In the genomic region with DNA sequence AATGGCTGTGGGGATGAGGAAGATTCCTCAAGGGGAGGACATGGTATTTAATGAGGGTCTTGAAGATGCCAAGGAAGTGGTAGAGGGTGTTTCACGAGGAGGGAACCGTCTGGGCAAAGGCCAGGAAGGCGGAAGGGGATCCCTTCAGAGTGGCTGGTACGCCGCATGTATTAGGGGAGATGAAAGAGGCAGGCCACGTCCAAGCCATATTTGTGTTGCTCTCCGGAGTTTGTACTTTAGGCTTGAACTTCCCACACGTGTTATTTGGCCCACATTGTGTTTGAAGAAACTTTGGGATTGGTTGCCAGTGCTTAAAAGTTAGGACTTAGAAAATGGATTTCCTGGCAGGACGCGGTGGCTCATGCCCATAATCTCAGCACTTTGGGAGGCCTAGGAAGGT, we compare ENCODE assay signal across 8 cellular contexts. TPM values are rescaled to one million over a fixed set of nuclear protein-coding genes. Genes with fewer than 3 reads are reported as not detected.
A peak's percentile ranks its signal among the peaks of the same experiment; 100 is the strongest.
DNase-seq lines count a peak whose midpoint lies in the region; ATAC-seq and TF ChIP-seq lines count a peak whose summit lies in the region.

No MANE protein-coding gene starts in this region.

- DNase-seq in heart right ventricle (no peak), left cardiac atrium (no peak), astrocyte of the cerebellum (ENCODE audit: low read depth) (no peak), memory B cell (ENCODE audit: low spot score in 2 of 2) (no peak), SW480 (ENCODE audit: low spot score) (no peak)
- no peak for DNase-seq in effector CD8-positive, alpha-beta T cell (lab: John Stamatoyannopoulos, UW)

- H3K4me1 ChIP-seq in heart right ventricle (peaks cover 0 to 31% (median 12%) of the 10 kb centered on the region in 9 donors), urinary bladder (ENCODE audit: insufficient read depth) (peaks cover 5% of the 10 kb centered on the region)

- no peaks in the 10 kb centered on the region for H3K27me3 Mint-ChIP-seq in memory B cell

- no peaks in the 10 kb centered on the region for H3K27me3 ChIP-seq in heart right ventricle

- H3K36me3 ChIP-seq in heart right ventricle (no peaks in the 10 kb centered on the region), urinary bladder (ENCODE audit: insufficient read depth) (no peaks in the 10 kb centered on the region)

- in situ Hi-C loops in astrocyte of the cerebellum (cut with HindIII; ENCODE audit: low sequenced_read_pairs) = no loop called here

- intact Hi-C loops in heart right ventricle (cut with DNase I) = loop anchor here in 3 of 10 donors (5.0 to 10.0 kb wide), 3 partner anchors 156 to 508 kb away; no protein-coding TSS in a partner anchor
- intact Hi-C loops in left cardiac atrium (cut with DNase I) = loop anchor here in 1 of 2 donors (5.0 kb wide), 1 partner anchor 156 kb away; no protein-coding TSS in a partner anchor

- peak overlapping the region; percentile 98 for H3K4me3 Mint-ChIP-seq in memory B cell

- H3K9me3 ChIP-seq in heart right ventricle = no peaks in the 10 kb centered on the region

- WGBS in heart right ventricle, 2 donors = 57 to 61% methylated on average over 10 of the region's 10 CpGs
- 54% methylated on average over 10 of the region's 10 CpGs for WGBS in urinary bladder

- H3K9me3 Mint-ChIP-seq in memory B cell = peaks cover 2% of the 10 kb centered on the region

- H3K4me1 Mint-ChIP-seq in memory B cell = peaks cover 12% of the 10 kb centered on the region

- peak overlapping the region; percentile 94 for H3K27ac Mint-ChIP-seq in memory B cell

- TF ChIP-seq CTCF in heart right ventricle (IDR thresholded peaks at IDR 0.05) = no peak
- no peak for TF ChIP-seq CTCF in astrocyte of the cerebellum (IDR thresholded peaks at IDR 0.05; ENCODE audit: low read depth, low read length, missing control alignments)

- peaks cover 3% of the 10 kb centered on the region for H3K36me3 Mint-ChIP-seq in memory B cell

- ATAC-seq in heart right ventricle (peak in 1 of 8 donors; percentile 10), left cardiac atrium (no peak), memory B cell (ENCODE audit: low read depth) (no peak), GM19397 (IDR thresholded peaks at IDR 0.05; ENCODE audit: unreplicated experiment) (no peak)

- H3K4me3 ChIP-seq in heart right ventricle (peak overlapping the region in 9 of 10 donors; percentile 54 to 78 (median 72)), astrocyte of the cerebellum (ENCODE audit: low read depth, low read length) (peak overlapping the region; percentile 65), urinary bladder (ENCODE audit: low read depth, low read length) (peak overlapping the region; percentile 76)

- peak overlapping the region in 9 of 10 donors; percentile 80 to 89 (median 87) for H3K27ac ChIP-seq in heart right ventricle
- no peak overlapping the region for H3K27ac ChIP-seq in urinary bladder (ENCODE audit: low read depth)

RNA-seq across cellular contexts. Expression of gene FXN, which starts 1.2 kb away (rescaled TPM):
- total RNA-seq in heart right ventricle = 10 to 100 TPM; 18.8 to 41.8 (median 36.8) TPM
- polyA plus RNA-seq in heart right ventricle = 10 to 100 TPM in 1 of 2 donors, 1 to 10 TPM in 1; 7.8 to 15.0 TPM
- total RNA-seq in left cardiac atrium = 10 to 100 TPM; 27.7 to 29.8 TPM
- total RNA-seq in urinary bladder = 3.9 TPM
- 20.2 TPM for polyA plus RNA-seq in urinary bladder

RNA-seq across cellular contexts. Expression of gene PRKACG, which starts 22.9 kb away (rescaled TPM):
- not detected for total RNA-seq in heart right ventricle
- polyA plus RNA-seq in heart right ventricle = not detected
- total RNA-seq in left cardiac atrium = not detected
- total RNA-seq in urinary bladder = not detected
- polyA plus RNA-seq in urinary bladder = not detected
